10 cellular contexts compared by ENCODE assay signal in genomic region chr4:168562021-168562691, GRCh38.
A peak's percentile ranks its signal among the peaks of the same experiment; 100 is the strongest.
DNase-seq lines count a peak whose midpoint lies in the region; ATAC-seq and TF ChIP-seq lines count a peak whose summit lies in the region.
"Had no signal": no experiment of that assay in that cellular context is flagged by ENCODE, and none has a peak within 500 bp of the region (broad histone marks: within the 10 kb centered on the region; RNA-seq: fewer than 3 reads in every experiment).

No MANE protein-coding gene starts in this region.

- ATAC-seq in HCT116 (peak; percentile 60), RWPE2 (ENCODE audit: low read depth) (peak; percentile 83), gastrocnemius medialis (peak; percentile 64 to 67), left lung (no peak)

- H3K4me1 ChIP-seq in HCT116 (ENCODE audit: control insufficient read depth in 1 of 2, insufficient read depth in 2 of 2, low read length in 2 of 2): peaks cover 87 to 96% of the 10 kb centered on the region in 2 experiments
- peaks cover 46% of the 10 kb centered on the region for H3K4me1 ChIP-seq in RWPE2 (ENCODE audit: insufficient read depth, poor library complexity, severe bottlenecking)
- peaks cover 50 to 64% of the 10 kb centered on the region in 2 donors for H3K4me1 ChIP-seq in gastrocnemius medialis
- no peaks in the 10 kb centered on the region for H3K4me1 ChIP-seq in left lung

- DNase-seq in HCT116 (ENCODE audit: low read depth, low spot score): no peak
- DNase-seq in RWPE2 (ENCODE audit: low spot score): no peak
- DNase-seq in fibroblast of the aortic adventitia (ENCODE audit: low read depth): peak; percentile 28
- DNase-seq in gastrocnemius medialis: no peak
- no peak for DNase-seq in NCI-H774 (lab: John Stamatoyannopoulos, UW)
- DNase-seq in left lung: no peak
- no peak for DNase-seq in NCI-H2081 (lab: John Stamatoyannopoulos, UW)
- DNase-seq: NCI-H1417 treated with DMSO at 0.1 percent for 48 hours, retina had no signal

- H3K4me3 ChIP-seq in HCT116 (replicated peaks in 1 of 2; ENCODE audit: low read depth in 1 of 2, low read length in 2 of 2) (peak overlapping the region; percentile 1 to 33; a peak in 3 of 4 replicates), RWPE2 (ENCODE audit: severe bottlenecking) (no peak overlapping the region), fibroblast of the aortic adventitia (ENCODE audit: low read depth, low read length) (no peak overlapping the region), gastrocnemius medialis (peak overlapping the region in 2 of 4 donors; percentile 1 to 35), left lung (no peak overlapping the region)
- H3K4me3 ChIP-seq: SJSA1 had no signal

- peak overlapping the region; percentile 63 for H3K4me2 ChIP-seq in HCT116 (ENCODE audit: low read length)

- POLR2A ChIA-PET in HCT116 (lab: Charles Lee): interaction anchor here (3.0 kb wide), 1 partner anchor 9 kb away, joined by 14 read pairs; no protein-coding TSS in a partner anchor

- CTCF ChIA-PET in HCT116 (lab: Charles Lee): interaction anchor here (1.8 to 2.1 kb wide), 2 partner anchors 24 to 359 kb away, joined by 4 to 5 read pairs; no protein-coding TSS in a partner anchor

- H3K36me3 ChIP-seq in HCT116 (ENCODE audit: control insufficient read depth in 1 of 2, insufficient read depth in 2 of 2, low read length in 2 of 2): no peaks in the 10 kb centered on the region
- H3K36me3 ChIP-seq in RWPE2 (ENCODE audit: low read depth): no peaks in the 10 kb centered on the region
- no peaks in the 10 kb centered on the region for H3K36me3 ChIP-seq in gastrocnemius medialis
- H3K36me3 ChIP-seq in left lung: no peaks in the 10 kb centered on the region
- H3K36me3 ChIP-seq: SJSA1 had no signal

- in situ Hi-C loops in gastrocnemius medialis (cut with MboI; ENCODE audit: low sequenced_read_pairs in 4 of 4): no loop called here

- H3K9ac ChIP-seq in HCT116 (ENCODE audit: low read length): peak overlapping the region; percentile 49

- RAD21 ChIA-PET in HCT116 (lab: Charles Lee; ENCODE audit: low non-redundant PET in 1 of 2, low total read pairs in 2 of 2, uncharacterized antibody in 2 of 2, unreplicated experiment in 2 of 2): no interaction called here

- H3K27ac ChIP-seq in HCT116 (ENCODE audit: low read depth, low read length): peak overlapping the region; percentile 86
- H3K27ac ChIP-seq in RWPE2 (ENCODE audit: poor library complexity, severe bottlenecking): peak overlapping the region; percentile 82
- H3K27ac ChIP-seq in gastrocnemius medialis: peak overlapping the region; percentile 51 to 68 (median 66)
- no peak overlapping the region for H3K27ac ChIP-seq in left lung
- H3K27ac ChIP-seq: SJSA1 had no signal

- TSS peak; percentile 77 for BruUV-seq in HCT116 (replicated peaks; lab: Mats Ljungman, UMichigan)

- no peaks in the 10 kb centered on the region for H3K9me2 ChIP-seq in HCT116 (ENCODE audit: insufficient read depth)

- TF ChIP-seq CTCF in HCT116 (IDR thresholded peaks at IDR 0.05 in 2 of 3, conservative IDR thresholded peaks at IDR 0.05 in 1 of 3; ENCODE audit: borderline replicate concordance in 1 of 3, insufficient read depth in 1 of 3, low read depth in 2 of 3, low read length in 2 of 3) (no peak), RWPE2 (IDR thresholded peaks at IDR 0.05; ENCODE audit: poor library complexity, severe bottlenecking) (no peak), fibroblast of the aortic adventitia (IDR thresholded peaks at IDR 0.05; ENCODE audit: insufficient read depth, low read length) (no peak), gastrocnemius medialis (IDR thresholded peaks at IDR 0.05 in 4 of 5, conservative IDR thresholded peaks at IDR 0.05 in 1 of 5) (no peak), left lung (IDR thresholded peaks at IDR 0.05) (no peak)

- no peak for TF ChIP-seq POLR2A in HCT116 (IDR thresholded peaks at IDR 0.05; ENCODE audit: borderline replicate concordance, extremely low read depth, insufficient read depth, insufficient read length)
- no peak for TF ChIP-seq POLR2A in gastrocnemius medialis (IDR thresholded peaks at IDR 0.05)

- no peaks in the 10 kb centered on the region for H3K79me2 ChIP-seq in HCT116 (ENCODE audit: insufficient read depth, low read length)

- H4K20me1 ChIP-seq in HCT116 (ENCODE audit: insufficient read depth): no peaks in the 10 kb centered on the region

- H3K27me3 ChIP-seq in HCT116 (ENCODE audit: insufficient read depth, low read length) (no peaks in the 10 kb centered on the region), RWPE2 (ENCODE audit: insufficient read depth, poor library complexity, severe bottlenecking) (no peaks in the 10 kb centered on the region), gastrocnemius medialis (no peaks in the 10 kb centered on the region), left lung (no peaks in the 10 kb centered on the region)
- H3K27me3 ChIP-seq: SJSA1 had no signal

- H3K9me3 ChIP-seq in HCT116 (ENCODE audit: control insufficient read depth in 1 of 2, insufficient read depth in 1 of 2, low read depth in 1 of 2, low read length in 2 of 2): no peaks in the 10 kb centered on the region
- no peaks in the 10 kb centered on the region for H3K9me3 ChIP-seq in RWPE2 (ENCODE audit: severe bottlenecking)
- H3K9me3 ChIP-seq in gastrocnemius medialis: no peaks in the 10 kb centered on the region
- H3K9me3 ChIP-seq in left lung: no peaks in the 10 kb centered on the region
- H3K9me3 ChIP-seq: SJSA1 had no signal

- peak overlapping the region; percentile 1 for H2AFZ ChIP-seq in HCT116 (ENCODE audit: low read depth, low read length, poor library complexity, severe bottlenecking)

- intact Hi-C loops in HCT116 (cut with micrococcal nuclease) (no loop called here), gastrocnemius medialis (cut with DNase I; ENCODE audit: low total_unique reads) (no loop called here), left lung (cut with DNase I) (no loop called here)

- TF ChIP-seq RAD21 in HCT116 (IDR thresholded peaks at IDR 0.05; ENCODE audit: low read depth): peak; percentile 9; the same call in 1 of the 2 replicates

TF ChIP-seq in HCT116, 20 proteins besides CTCF, POLR2A, EP300 and RAD21 (continues in another document):
- TF ChIP-seq YY1 (IDR thresholded peaks at IDR 0.05; ENCODE audit: extremely low read depth, insufficient replicate concordance, low read depth, low read length) (no peak), TCF7L2 (IDR thresholded peaks at IDR 0.05; ENCODE audit: borderline replicate concordance, extremely low read depth, insufficient read depth, insufficient read length) (no peak), CEBPB (IDR thresholded peaks at IDR 0.05; ENCODE audit: low read depth) (peak; percentile 43; the same call in 1 of the 2 replicates), ZNF274 (IDR thresholded peaks at IDR 0.05; ENCODE audit: low read depth, low read length) (no peak), POLR2AphosphoS5 (IDR thresholded peaks at IDR 0.05; ENCODE audit: low read depth, low read length) (no peak; the same call in 1 of the 2 replicates), ZBTB33 (IDR thresholded peaks at IDR 0.05; ENCODE audit: extremely low read depth, insufficient replicate concordance, low read length) (no peak), CBX3 (IDR thresholded peaks at IDR 0.05; ENCODE audit: low read depth) (peak; percentile 61; the same call in 1 of the 2 replicates), SIN3A (IDR thresholded peaks at IDR 0.05; ENCODE audit: low read depth) (peak; percentile 62), FOSL1 (IDR thresholded peaks at IDR 0.05; ENCODE audit: low read depth) (peak; percentile 78), SRF (IDR thresholded peaks at IDR 0.05; ENCODE audit: low read depth) (no peak), EZH2 (IDR thresholded peaks at IDR 0.05) (no peak), EZH2phosphoT487 (IDR thresholded peaks at IDR 0.05; ENCODE audit: borderline replicate concordance) (no peak), REST (IDR thresholded peaks at IDR 0.05; ENCODE audit: low read depth) (no peak)

Comparison
In these comparisons a context has a peak if more than half of its experiments do, and no peak if none do; other contexts are left out.
1. H3K27ac ChIP-seq: peak in HCT116 (single experiment), RWPE2 (single experiment) and gastrocnemius medialis (4 of 4); none in left lung (0 of 2).
2. H3K4me3 ChIP-seq: peak in HCT116 (2 of 2); none in RWPE2 (single experiment), fibroblast of the aortic adventitia (single experiment) and left lung (0 of 2).